Comparison of ENCODE assay signal across 9 cellular contexts in the genomic region with DNA sequence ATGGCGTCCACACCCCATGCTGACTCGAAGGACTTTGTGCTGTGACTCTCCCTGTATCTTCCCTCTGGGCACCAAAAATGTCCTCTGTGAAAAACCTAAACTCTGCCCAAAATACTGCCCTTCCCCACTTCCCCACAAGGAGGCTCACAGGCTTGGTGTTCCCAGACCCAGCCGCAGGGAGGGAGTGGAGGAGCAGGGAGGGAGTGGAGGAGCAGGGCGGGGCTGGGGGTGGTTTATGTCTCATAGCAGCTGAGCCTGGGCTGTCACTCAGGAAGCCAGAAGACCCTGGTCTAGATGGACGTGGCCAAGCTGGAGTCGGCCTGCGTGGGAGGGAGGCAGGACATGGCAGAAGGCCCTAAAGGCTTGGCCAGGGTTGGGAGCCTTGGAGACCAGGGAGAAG.
DNase-seq lines count a peak whose midpoint lies in the region; ATAC-seq and TF ChIP-seq lines count a peak whose summit lies in the region.
"Had no signal": no experiment of that assay in that cellular context is flagged by ENCODE, and none has a peak within 500 bp of the region (broad histone marks: within the 10 kb centered on the region; RNA-seq: fewer than 3 reads in every experiment).

No MANE protein-coding gene starts in this region.

- CTCF ChIA-PET in Caco-2 (lab: Charles Lee), result interaction anchor here (1.1 kb wide), 1 partner anchor 366 kb away, joined by 3 read pairs; no protein-coding TSS in a partner anchor
- CTCF ChIA-PET in activated CD4-positive, alpha-beta memory T cell treated with anti-CD3 and anti-CD28 coated beads, Interleukin-2, amount 10 ng/mL, durations not matched to agents 7 days and 5 days (lab: Charles Lee), result no interaction called here

- H3K4me1 ChIP-seq in Caco-2 (no peaks in the 10 kb centered on the region), adrenal gland (replicated peaks in 1 of 2) (no peaks in the 10 kb centered on the region), left lung (no peaks in the 10 kb centered on the region)

- H3K27ac ChIP-seq in adrenal gland (no peak overlapping the region), left lung (no peak overlapping the region)

- no TSS peak for BruUV-seq in Caco-2 (replicated peaks; lab: Mats Ljungman, UMichigan)

- no peaks in the 10 kb centered on the region for H3K36me3 Mint-ChIP-seq in Caco-2 (ENCODE audit: insufficient read depth, unreplicated experiment)
- no peaks in the 10 kb centered on the region for H3K36me3 Mint-ChIP-seq in activated CD4-positive, alpha-beta memory T cell treated with anti-CD3 and anti-CD28 coated beads, Interleukin-2, amount 10 ng/mL, durations not matched to agents 7 days and 5 days (ENCODE audit: low read depth)
- H3K36me3 Mint-ChIP-seq: activated naive CD8-positive, alpha-beta T cell had no signal

- DNase-seq in Caco-2 (peak; percentile 33 to 42), HuH-7 (ENCODE audit: low spot score) (peak; percentile 24), adrenal gland (peak in 2 of 7 donors; percentile 18 to 19), left lung (peak in 1 of 2 donors; percentile 43), GM10266 (ENCODE audit: extremely low spot score) (no peak)
- DNase-seq in activated CD4-positive, alpha-beta memory T cell treated with anti-CD3 and anti-CD28 coated beads, Interleukin-2, amount 10 ng/mL, durations not matched to agents 7 days and 5 days, result no peak
- DNase-seq in activated CD8-positive, alpha-beta memory T cell treated with anti-CD3 and anti-CD28 coated beads, Interleukin-2, amount 50 U/mL, for 48 hours, result no peak
- DNase-seq in activated CD4-positive, alpha-beta T cell treated with anti-CD3 and anti-CD28 coated beads for 1 hour, result no peak

- ATAC-seq in left lung, result peak; percentile 58

- H3K27me3 Mint-ChIP-seq in Caco-2 (ENCODE audit: insufficient read depth, unreplicated experiment), result peaks cover 22% of the 10 kb centered on the region
- H3K27me3 Mint-ChIP-seq in activated CD4-positive, alpha-beta memory T cell treated with anti-CD3 and anti-CD28 coated beads, Interleukin-2, amount 10 ng/mL, durations not matched to agents 7 days and 5 days, result peaks cover 24% of the 10 kb centered on the region

- intact Hi-C loops in Caco-2 (cut with micrococcal nuclease; ENCODE audit: unreplicated experiment) (no loop called here), adrenal gland (cut with DNase I) (no loop called here), left lung (cut with DNase I) (no loop called here)

- no peak overlapping the region for H3K4me3 Mint-ChIP-seq in Caco-2 (ENCODE audit: unreplicated experiment)
- H3K4me3 Mint-ChIP-seq in activated CD4-positive, alpha-beta memory T cell treated with anti-CD3 and anti-CD28 coated beads, Interleukin-2, amount 10 ng/mL, durations not matched to agents 7 days and 5 days, result no peak overlapping the region
- H3K4me3 Mint-ChIP-seq: activated naive CD8-positive, alpha-beta T cell had no signal

- no peaks in the 10 kb centered on the region for H3K9me3 ChIP-seq in Caco-2
- H3K9me3 ChIP-seq in adrenal gland (replicated peaks in 1 of 3), result no peaks in the 10 kb centered on the region
- peaks cover 0 to 3% of the 10 kb centered on the region in 2 donors for H3K9me3 ChIP-seq in left lung

- TF ChIP-seq CTCF in Caco-2 (IDR thresholded peaks at IDR 0.05; ENCODE audit: insufficient read depth in 1 of 2, low read depth in 1 of 2, low read length in 1 of 2, severe bottlenecking in 1 of 2, unreplicated experiment in 1 of 2), result peak in 1 of 2 experiments; percentile 34
- TF ChIP-seq CTCF in adrenal gland (IDR thresholded peaks at IDR 0.05), result peak in 5 of 6 experiments; percentile 4 to 30 (median 20)
- TF ChIP-seq CTCF in left lung (IDR thresholded peaks at IDR 0.05), result peak; percentile 13 to 14
- no peak for TF ChIP-seq CTCF in GM10266 (IDR thresholded peaks at IDR 0.05; ENCODE audit: control insufficient read depth, insufficient read depth, low read depth, missing control alignments)

- TF ChIP-seq POLR2A in adrenal gland (IDR thresholded peaks at IDR 0.05), result no peak

- WGBS in adrenal gland, 4 donors, result 56 to 68% (median 64%) methylated on average over 7 of the region's 7 CpGs

- H3K36me3 ChIP-seq in Caco-2 (ENCODE audit: control insufficient read depth, insufficient read depth, low read length) (no peaks in the 10 kb centered on the region), adrenal gland (replicated peaks in 1 of 2) (no peaks in the 10 kb centered on the region), left lung (no peaks in the 10 kb centered on the region)

- H3K9me3 Mint-ChIP-seq in Caco-2 (ENCODE audit: unreplicated experiment), result no peaks in the 10 kb centered on the region
- no peaks in the 10 kb centered on the region for H3K9me3 Mint-ChIP-seq in activated CD4-positive, alpha-beta memory T cell treated with anti-CD3 and anti-CD28 coated beads, Interleukin-2, amount 10 ng/mL, durations not matched to agents 7 days and 5 days

- no peaks in the 10 kb centered on the region for H3K27me3 ChIP-seq in Caco-2 (replicated peaks; ENCODE audit: control insufficient read depth, insufficient read depth, low read length)
- no peaks in the 10 kb centered on the region for H3K27me3 ChIP-seq in adrenal gland
- peaks cover 0 to 15% of the 10 kb centered on the region in 2 donors for H3K27me3 ChIP-seq in left lung

- no peak overlapping the region for H3K27ac Mint-ChIP-seq in Caco-2 (ENCODE audit: unreplicated experiment)
- H3K27ac Mint-ChIP-seq in activated CD4-positive, alpha-beta memory T cell treated with anti-CD3 and anti-CD28 coated beads, Interleukin-2, amount 10 ng/mL, durations not matched to agents 7 days and 5 days, result no peak overlapping the region
- H3K27ac Mint-ChIP-seq: activated naive CD8-positive, alpha-beta T cell had no signal

- POLR2A ChIA-PET in Caco-2 (lab: Charles Lee), result no interaction called here
- POLR2A ChIA-PET in activated CD4-positive, alpha-beta memory T cell treated with anti-CD3 and anti-CD28 coated beads, Interleukin-2, amount 10 ng/mL, durations not matched to agents 7 days and 5 days (lab: Charles Lee), result no interaction called here

- no peaks in the 10 kb centered on the region for H3K4me1 Mint-ChIP-seq in Caco-2 (ENCODE audit: low read depth, unreplicated experiment)
- no peaks in the 10 kb centered on the region for H3K4me1 Mint-ChIP-seq in activated CD4-positive, alpha-beta memory T cell treated with anti-CD3 and anti-CD28 coated beads, Interleukin-2, amount 10 ng/mL, durations not matched to agents 7 days and 5 days

- no peak overlapping the region for H3K4me3 ChIP-seq in Caco-2 (ENCODE audit: low read depth, low read length)
- no peak overlapping the region for H3K4me3 ChIP-seq in adrenal gland
- no peak overlapping the region for H3K4me3 ChIP-seq in left lung

Comparison
In these comparisons a context has a peak if more than half of its experiments do, and no peak if none do; other contexts are left out.
1. DNase-seq: peak in Caco-2 (2 of 2) and HuH-7 (single experiment); none in activated CD4-positive, alpha-beta memory T cell treated with anti-CD3 and anti-CD28 coated beads, Interleukin-2, amount 10 ng/mL, durations not matched to agents 7 days and 5 days (single experiment), activated CD8-positive, alpha-beta memory T cell treated with anti-CD3 and anti-CD28 coated beads, Interleukin-2, amount 50 U/mL, for 48 hours (single experiment), GM10266 (single experiment) and activated CD4-positive, alpha-beta T cell treated with anti-CD3 and anti-CD28 coated beads for 1 hour (single experiment).